Comparison of ENCODE assay signal across 10 cellular contexts in the genomic region with DNA sequence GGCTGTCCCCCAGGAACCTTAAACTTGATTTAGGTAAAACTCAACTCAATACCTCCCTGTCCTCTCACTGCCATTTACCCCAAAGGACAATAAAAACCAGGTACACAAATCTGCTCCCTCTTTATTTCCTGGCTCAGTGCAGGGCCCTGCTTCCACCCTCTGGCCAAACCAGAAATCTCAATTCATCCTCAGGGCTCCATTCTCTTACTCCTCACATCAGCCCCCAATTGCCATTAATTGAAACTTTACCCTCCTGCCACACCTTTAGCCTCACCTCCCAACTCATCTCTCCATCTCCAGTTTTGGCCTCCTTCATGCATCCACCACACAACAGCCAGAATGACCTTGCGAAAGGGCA. TPM values are rescaled to one million over a fixed set of nuclear protein-coding genes. Genes with fewer than 3 reads are reported as not detected.
DNase-seq lines count a peak whose midpoint lies in the region; ATAC-seq, FAIRE-seq and TF ChIP-seq lines count a peak whose summit lies in the region.
"Had no signal": no experiment of that assay in that cellular context is flagged by ENCODE, and none has a peak within 500 bp of the region (broad histone marks: within the 10 kb centered on the region; RNA-seq: fewer than 3 reads in every experiment).

No MANE protein-coding gene starts in this region.

- H3K27ac ChIP-seq in MM.1S (ENCODE audit: low read length) (peak overlapping the region; percentile 85), keratinocyte (ENCODE audit: control insufficient read depth, insufficient read depth, low read length) (no peak overlapping the region), suprapubic skin (peak overlapping the region; percentile 58), heart right ventricle (peak overlapping the region in 3 of 10 donors; percentile 4 to 86 (median 17))

- H3K79me2 ChIP-seq in MM.1S (ENCODE audit: low read length) (peaks cover 82% of the 10 kb centered on the region), keratinocyte (ENCODE audit: control insufficient read depth, insufficient read depth, low read length) (peaks cover 48% of the 10 kb centered on the region)

- WGBS in suprapubic skin: 91% methylated on average over 1 of the region's 1 CpG
- WGBS in heart right ventricle, 2 donors: 95 to 100% methylated on average over 1 of the region's 1 CpG

- no peak for FAIRE-seq in keratinocyte (lab: Jason Lieb, UNC)

- peaks cover 7% of the 10 kb centered on the region for H3K36me3 Mint-ChIP-seq in activated naive CD4-positive, alpha-beta T cell treated with anti-CD3 and anti-CD28 coated beads for 36 hours (ENCODE audit: low read depth)

- ATAC-seq in omental fat pad (ENCODE audit: low FRiP score) (no peak), heart right ventricle (no peak)

- no peaks in the 10 kb centered on the region for H3K9me2 ChIP-seq in MM.1S (replicated peaks; ENCODE audit: insufficient read depth, low read length)

- no peaks in the 10 kb centered on the region for H3K27me3 Mint-ChIP-seq in activated naive CD4-positive, alpha-beta T cell treated with anti-CD3 and anti-CD28 coated beads for 36 hours (ENCODE audit: low read depth)

- TF ChIP-seq POLR2A in suprapubic skin (IDR thresholded peaks at IDR 0.05): no peak

- H3K9me1 ChIP-seq in keratinocyte (ENCODE audit: control insufficient read depth, extremely low read depth, insufficient read depth, low read length): no peaks in the 10 kb centered on the region

- intact Hi-C loops in activated naive CD4-positive, alpha-beta T cell treated with anti-CD3 and anti-CD28 coated beads for 36 hours (cut with micrococcal nuclease): loop anchor here (1.0 to 2.0 kb wide), 2 partner anchors 9 to 72 kb away; partner anchors contain the start of gene RMND1
- intact Hi-C loops in heart right ventricle (cut with DNase I): no loop called here

- TF ChIP-seq EP300 in suprapubic skin (IDR thresholded peaks at IDR 0.05): no peak

- H3K9me3 ChIP-seq in MM.1S (replicated peaks; ENCODE audit: insufficient read depth, low read length) (no peaks in the 10 kb centered on the region), keratinocyte (ENCODE audit: control insufficient read depth, low read depth, low read length) (no peaks in the 10 kb centered on the region), suprapubic skin (no peaks in the 10 kb centered on the region), heart right ventricle (no peaks in the 10 kb centered on the region)

- H4K20me1 ChIP-seq in MM.1S (ENCODE audit: insufficient read depth, low read length) (no peaks in the 10 kb centered on the region), keratinocyte (ENCODE audit: control insufficient read depth, extremely low read depth, insufficient read depth, low read length) (peaks cover 2% of the 10 kb centered on the region)

- CTCF ChIA-PET in activated naive CD4-positive, alpha-beta T cell treated with anti-CD3 and anti-CD28 coated beads for 36 hours (lab: Charles Lee): no interaction called here

- peaks cover 63% of the 10 kb centered on the region for H3K4me1 Mint-ChIP-seq in activated naive CD4-positive, alpha-beta T cell treated with anti-CD3 and anti-CD28 coated beads for 36 hours (ENCODE audit: low read depth)

- peak overlapping the region; percentile 69; the same call in 1 of the 2 replicates for H3K9ac ChIP-seq in MM.1S (ENCODE audit: low read length)
- H3K9ac ChIP-seq in keratinocyte (ENCODE audit: control insufficient read depth, extremely low read depth, insufficient read depth, low read length): no peak overlapping the region

- peaks cover 11% of the 10 kb centered on the region for H3F3A ChIP-seq in MM.1S (ENCODE audit: insufficient read depth, low read length)

- TF ChIP-seq CTCF in MM.1S (IDR thresholded peaks at IDR 0.05; ENCODE audit: low read length) (no peak), keratinocyte (optimal IDR thresholded peaks at IDR 0.05 in 1 of 3, IDR thresholded peaks at IDR 0.05 in 1 of 3, conservative IDR thresholded peaks at IDR 0.05 in 1 of 3; ENCODE audit: extremely low read depth in 1 of 3, insufficient read depth in 2 of 3, low read length in 3 of 3) (no peak), suprapubic skin (IDR thresholded peaks at IDR 0.05) (no peak), omental fat pad (IDR thresholded peaks at IDR 0.05) (no peak), heart right ventricle (IDR thresholded peaks at IDR 0.05) (no peak)

- H3K27me3 ChIP-seq in MM.1S (replicated peaks; ENCODE audit: insufficient read depth, low read length): no peaks in the 10 kb centered on the region
- H3K27me3 ChIP-seq in keratinocyte (ENCODE audit: control insufficient read depth, extremely low read depth, insufficient read depth, low read length): no peaks in the 10 kb centered on the region
- no peaks in the 10 kb centered on the region for H3K27me3 ChIP-seq in suprapubic skin
- H3K27me3 ChIP-seq in heart right ventricle: no peaks in the 10 kb centered on the region

- H3K4me3 ChIP-seq in MM.1S (ENCODE audit: low read length) (peak overlapping the region; percentile 64), keratinocyte (ENCODE audit: control insufficient read depth in 2 of 3, extremely low read depth in 1 of 3, insufficient read depth in 2 of 3, low read depth in 1 of 3, low read length in 3 of 3) (peak overlapping the region in 1 of 3 experiments; percentile 11), suprapubic skin (peak overlapping the region; percentile 27), heart right ventricle (no peak overlapping the region)

- peak overlapping the region; percentile 95 for H3K4me2 ChIP-seq in MM.1S (ENCODE audit: low read depth, low read length)
- H3K4me2 ChIP-seq in keratinocyte (ENCODE audit: control insufficient read depth, extremely low read depth, insufficient read depth, low read depth, low read length): peak overlapping the region; percentile 79

- H3K4me3 Mint-ChIP-seq in activated naive CD4-positive, alpha-beta T cell treated with anti-CD3 and anti-CD28 coated beads for 36 hours: peak overlapping the region; percentile 86

- H2AFZ ChIP-seq in MM.1S (ENCODE audit: low read length): peak overlapping the region; percentile 69; the same call in 1 of the 2 replicates
- H2AFZ ChIP-seq in keratinocyte (ENCODE audit: control insufficient read depth, low read length): peak overlapping the region; percentile 74

- DNase-seq in activated naive CD4-positive, alpha-beta T cell treated with anti-CD3 and anti-CD28 coated beads for 36 hours: no peak
- DNase-seq in activated naive CD4-positive, alpha-beta T cell treated with anti-CD3 and anti-CD28 coated beads, Interleukin-2, amount 50 U/mL, for 16 hours: no peak
- DNase-seq in MM.1S (no peak), keratinocyte (ENCODE audit: low read depth, low spot score) (no peak), suprapubic skin (ENCODE audit: low spot score in 2 of 2) (no peak), omental fat pad (ENCODE audit: low spot score) (no peak), heart right ventricle (no peak), ACHN (no peak)
- DNase-seq: aorta; stimulated activated CD4-positive, alpha-beta T cell treated with anti-CD3 and anti-CD28 coated beads, Interleukin-12 subunit alpha, Interleukin-12 subunit beta, amount 100 ng/mL, for 4 hours had no signal

- H3K4me1 ChIP-seq in MM.1S (ENCODE audit: low read length): 0 out of 2 replicates have a peak, but pooled peaks cover 3% of the 10 kb centered on the region
- peaks cover 11% of the 10 kb centered on the region for H3K4me1 ChIP-seq in keratinocyte (ENCODE audit: control insufficient read depth, extremely low read depth, insufficient read depth, low read length)
- H3K4me1 ChIP-seq in suprapubic skin: peaks cover 11% of the 10 kb centered on the region
- H3K4me1 ChIP-seq in heart right ventricle: peaks cover 0 to 38% (median 17%) of the 10 kb centered on the region in 9 donors

- dilution Hi-C loops in keratinocyte (cut with MboI; ENCODE audit: extremely low pct_ligation_motif_present, low sequenced_read_pairs): no loop called here

- H3K36me3 ChIP-seq in MM.1S (replicated peaks; ENCODE audit: insufficient read depth, low read length) (no peaks in the 10 kb centered on the region), keratinocyte (ENCODE audit: control insufficient read depth in 2 of 2, extremely low read depth in 1 of 2, insufficient read depth in 2 of 2, low read length in 2 of 2) (peaks cover 0 to 2% of the 10 kb centered on the region in 2 experiments), suprapubic skin (no peaks in the 10 kb centered on the region), heart right ventricle (peaks cover 0 to 9% (median 0%) of the 10 kb centered on the region in 9 donors)

- H3K27ac Mint-ChIP-seq in activated naive CD4-positive, alpha-beta T cell treated with anti-CD3 and anti-CD28 coated beads for 36 hours: peak overlapping the region; percentile 98

- no peaks in the 10 kb centered on the region for H3K9me3 Mint-ChIP-seq in activated naive CD4-positive, alpha-beta T cell treated with anti-CD3 and anti-CD28 coated beads for 36 hours

- in situ Hi-C loops in ACHN (cut with HindIII; ENCODE audit: low pct_ligation_motif_present, low pct_unique_long_range_greater_than_20kb, low sequenced_read_pairs): no loop called here

RNA-seq across cellular contexts. Expression of gene ZBTB2, which starts 10.5 kb away (rescaled TPM):
- total RNA-seq in activated naive CD4-positive, alpha-beta T cell treated with anti-CD3 and anti-CD28 coated beads for 36 hours: 10 to 100 TPM; 10.7 to 10.8 TPM
- polyA plus RNA-seq in keratinocyte (9.4 to 11.9 TPM (median 10.9 TPM) in 3 replicates), heart right ventricle (1 to 10 TPM; 4.1 to 4.4 TPM)
- polyA plus RNA-seq in keratinocyte (2011; ENCODE audit: low read depth): 5.2 TPM
- polyA plus RNA-seq in keratinocyte (2011; cell fraction: cytosol; rRNA removed): 7.6 and 10.9 TPM in 2 replicates
- polyA plus RNA-seq in keratinocyte (2011; cell fraction: nucleus; rRNA removed): 8.4 and 9.1 TPM in 2 replicates
- 7.8 and 7.9 TPM in 2 replicates for polyA plus RNA-seq in keratinocyte (2012; ENCODE audit: low replicate concordance)
- 14.4 to 16.2 TPM (median 16.2 TPM) in 3 replicates for polyA minus RNA-seq in keratinocyte
- 7.1 TPM for polyA minus RNA-seq in keratinocyte (2011; cell fraction: cytosol; rRNA and poly(A)+ RNA removed)
- polyA minus RNA-seq in keratinocyte (2011; cell fraction: nucleus; rRNA and poly(A)+ RNA removed): 5.1 and 7.9 TPM in 2 replicates
- total RNA-seq in suprapubic skin (10 to 100 TPM in 3 of 4 donors, 1 to 10 TPM in 1; 9.5 to 17.5 (median 13.0) TPM), omental fat pad (10 to 100 TPM in 3 of 4 donors, 1 to 10 TPM in 1; 9.3 to 27.1 (median 16.6) TPM), heart right ventricle (1 to 10 TPM; 3.4 to 8.3 (median 5.2) TPM)

Comparison
In these comparisons a context has a peak if more than half of its experiments do, and no peak if none do; other contexts are left out.
1. H3K4me3 ChIP-seq: peak in MM.1S (single experiment) and suprapubic skin (single experiment); none in heart right ventricle (0 of 10).